Comparison of ENCODE assay signal across 14 cellular contexts in genomic region chr17:39604911-39605491, GRCh38. TPM values are rescaled to one million over a fixed set of nuclear protein-coding genes. Genes with fewer than 3 reads are reported as not detected.
A peak's percentile ranks its signal among the peaks of the same experiment; 100 is the strongest.
DNase-seq lines count a peak whose midpoint lies in the region; ATAC-seq and TF ChIP-seq lines count a peak whose summit lies in the region.
"Had no signal": no experiment of that assay in that cellular context is flagged by ENCODE, and none has a peak within 500 bp of the region (broad histone marks: within the 10 kb centered on the region; RNA-seq: fewer than 3 reads in every experiment).

No MANE protein-coding gene starts in this region.

- no peak overlapping the region for H3K27ac Mint-ChIP-seq in activated naive CD4-positive, alpha-beta T cell treated with anti-CD3 and anti-CD28 coated beads for 36 hours
- no peak overlapping the region for H3K27ac Mint-ChIP-seq in H9
- no peak overlapping the region for H3K27ac Mint-ChIP-seq in central memory CD8-positive, alpha-beta T cell (ENCODE audit: low read depth)

- H3K4me1 ChIP-seq in H9 (ENCODE audit: insufficient read depth, low read length) (no peaks in the 10 kb centered on the region; the same call in 1 of the 2 replicates), osteoblast (ENCODE audit: insufficient read depth, low read length) (no peaks in the 10 kb centered on the region)

- WGBS in H9 (ENCODE audit: extremely low coverage, insufficient read length, low lambda C conversion rate): no CpG with 5 or more reads among the region's 31 CpGs

- no peaks in the 10 kb centered on the region for H3K9me3 Mint-ChIP-seq in activated naive CD4-positive, alpha-beta T cell treated with anti-CD3 and anti-CD28 coated beads for 36 hours
- H3K9me3 Mint-ChIP-seq in H9: peaks cover 0 to 4% of the 10 kb centered on the region in 2 experiments; a peak in 1 of 5 replicates
- H3K9me3 Mint-ChIP-seq in central memory CD8-positive, alpha-beta T cell: no peaks in the 10 kb centered on the region

- intact Hi-C loops in activated naive CD4-positive, alpha-beta T cell treated with anti-CD3 and anti-CD28 coated beads for 36 hours (cut with micrococcal nuclease): loop anchor here (5.0 kb wide), 1 partner anchor 58 kb away; no protein-coding TSS in a partner anchor

- H3K4me1 Mint-ChIP-seq in activated naive CD4-positive, alpha-beta T cell treated with anti-CD3 and anti-CD28 coated beads for 36 hours (ENCODE audit: low read depth): peaks cover 20% of the 10 kb centered on the region
- peaks cover 31 to 62% of the 10 kb centered on the region in 2 experiments for H3K4me1 Mint-ChIP-seq in H9
- peaks cover 12% of the 10 kb centered on the region for H3K4me1 Mint-ChIP-seq in central memory CD8-positive, alpha-beta T cell

- H3K4me3 Mint-ChIP-seq in activated naive CD4-positive, alpha-beta T cell treated with anti-CD3 and anti-CD28 coated beads for 36 hours: peak overlapping the region; percentile 6
- H3K4me3 Mint-ChIP-seq in H9: peak overlapping the region; percentile 34 to 76; a peak in 4 of 5 replicates
- H3K4me3 Mint-ChIP-seq in central memory CD8-positive, alpha-beta T cell: peak overlapping the region; percentile 13

- no peaks in the 10 kb centered on the region for H3K36me3 ChIP-seq in osteoblast (ENCODE audit: insufficient read depth, low read length)
- H3K36me3 ChIP-seq: transverse colon had no signal

- H3K9me3 ChIP-seq in H9 (ENCODE audit: control insufficient read depth, low read depth, low read length) (no peaks in the 10 kb centered on the region), osteoblast (ENCODE audit: low read depth, low read length) (no peaks in the 10 kb centered on the region)
- H3K9me3 ChIP-seq: transverse colon had no signal

- H4K91ac ChIP-seq in H9 (ENCODE audit: insufficient read length, low read depth, low read length): no peak overlapping the region

- H2BK15ac ChIP-seq in H9 (ENCODE audit: low read depth, low read length): no peak overlapping the region

- no peak overlapping the region for H3K56ac ChIP-seq in H9 (ENCODE audit: insufficient read length, low read depth, low read length)

- no peak overlapping the region for H2BK12ac ChIP-seq in H9 (ENCODE audit: insufficient read length, low read depth, low read length)

- H3K27ac ChIP-seq in H9 (ENCODE audit: insufficient read length, low read depth, low read length) (no peak overlapping the region), osteoblast (ENCODE audit: low read depth, low read length) (no peak overlapping the region)
- H3K27ac ChIP-seq: HL-60, transverse colon had no signal

- no peaks in the 10 kb centered on the region for H3K79me1 ChIP-seq in H9 (ENCODE audit: insufficient read depth, low read depth, low read length, poor library complexity, severe bottlenecking)

- peaks cover 94% of the 10 kb centered on the region for H3K27me3 ChIP-seq in H9 (ENCODE audit: insufficient read depth, low read length)
- H3K27me3 ChIP-seq in osteoblast (ENCODE audit: insufficient read depth, low read length): peaks cover 95% of the 10 kb centered on the region

- no peak overlapping the region for H4K8ac ChIP-seq in H9 (replicated peaks; ENCODE audit: insufficient read length, low read depth, low read length)

- H3K79me2 ChIP-seq in H9 (ENCODE audit: insufficient read depth, low read length) (no peaks in the 10 kb centered on the region), osteoblast (ENCODE audit: insufficient read depth, low read length) (no peaks in the 10 kb centered on the region)

- no peaks in the 10 kb centered on the region for H3K36me3 Mint-ChIP-seq in activated naive CD4-positive, alpha-beta T cell treated with anti-CD3 and anti-CD28 coated beads for 36 hours (ENCODE audit: low read depth)
- no peaks in the 10 kb centered on the region; a peak in 1 of 7 replicates for H3K36me3 Mint-ChIP-seq in H9 (ENCODE audit: insufficient read depth in 1 of 3, low read depth in 3 of 3)
- H3K36me3 Mint-ChIP-seq in central memory CD8-positive, alpha-beta T cell (ENCODE audit: insufficient read depth): peaks cover 5% of the 10 kb centered on the region

- no peak overlapping the region for H3K4me3 ChIP-seq in osteoblast (ENCODE audit: insufficient read depth, low read length)

- H3K4me2 ChIP-seq in H9 (ENCODE audit: insufficient read depth, insufficient read length, low read length) (peak overlapping the region; percentile 38), osteoblast (ENCODE audit: insufficient read depth, low read length) (no peak overlapping the region)

- H3K23me2 ChIP-seq in H9 (ENCODE audit: insufficient read length, low read depth, low read length, poor library complexity, severe bottlenecking): peaks cover 20% of the 10 kb centered on the region

- no peak overlapping the region for H3K23ac ChIP-seq in H9 (ENCODE audit: insufficient read length, low read depth, low read length)

- H2AFZ ChIP-seq in H9 (ENCODE audit: low read length) (no peak overlapping the region), osteoblast (ENCODE audit: low read length) (no peak overlapping the region)

- no peak overlapping the region for H3K4ac ChIP-seq in H9 (ENCODE audit: low read depth, low read length)

- DNase-seq in activated naive CD4-positive, alpha-beta T cell treated with anti-CD3 and anti-CD28 coated beads for 36 hours: no peak
- DNase-seq in activated naive CD4-positive, alpha-beta T cell (lab: John Stamatoyannopoulos, UW): no peak
- DNase-seq in H9 (peak; percentile 71), osteoblast (ENCODE audit: insufficient read length, low spot score, missing footprints) (peak; percentile 62), amygdala (lab: John Stamatoyannopoulos, UW) (no peak), NCI-H187 treated with DMSO at 0.1 percent for 48 hours (lab: John Stamatoyannopoulos, UW) (no peak), NCI-H748 treated with DMSO at 0.1 percent for 48 hours (lab: John Stamatoyannopoulos, UW) (no peak)
- no peak for DNase-seq in central memory CD8-positive, alpha-beta T cell (ENCODE audit: low spot score in 2 of 2)
- DNase-seq: DMS79, foreskin melanocyte, kidney glomerular epithelial cell, transverse colon had no signal

- ATAC-seq in central memory CD8-positive, alpha-beta T cell (replicated peaks; ENCODE audit: extremely low read depth, poor library complexity, severe bottlenecking): no peak

- CTCF ChIA-PET in activated naive CD4-positive, alpha-beta T cell treated with anti-CD3 and anti-CD28 coated beads for 36 hours (lab: Charles Lee): no interaction called here

- no peak overlapping the region for H3K14ac ChIP-seq in H9 (ENCODE audit: insufficient read depth, low read length)

- no peak for TF ChIP-seq CTCF in H9 (conservative IDR thresholded peaks at IDR 0.05)
- TF ChIP-seq CTCF in osteoblast (IDR thresholded peaks at IDR 0.05; ENCODE audit: extremely low read depth, low read depth, low read length): no peak

- H2AK5ac ChIP-seq in H9 (ENCODE audit: insufficient read length, low read length): no peak overlapping the region

- H3K18ac ChIP-seq in H9 (ENCODE audit: insufficient read length, low read depth, low read length): no peak overlapping the region

- H2BK5ac ChIP-seq in H9 (ENCODE audit: insufficient read length, low read length): no peak overlapping the region

- no peak overlapping the region for H2BK20ac ChIP-seq in H9 (ENCODE audit: low read depth, low read length, poor library complexity, severe bottlenecking)

- H3K27me3 Mint-ChIP-seq in activated naive CD4-positive, alpha-beta T cell treated with anti-CD3 and anti-CD28 coated beads for 36 hours (ENCODE audit: low read depth): peaks cover 73% of the 10 kb centered on the region
- peaks cover 98% of the 10 kb centered on the region for H3K27me3 Mint-ChIP-seq in H9 (ENCODE audit: low read depth)
- peaks cover 78% of the 10 kb centered on the region for H3K27me3 Mint-ChIP-seq in central memory CD8-positive, alpha-beta T cell

- no peak overlapping the region for H3K9ac ChIP-seq in H9 (ENCODE audit: extremely low read depth, insufficient read length, low read length)

- H4K20me1 ChIP-seq in H9 (ENCODE audit: control insufficient read depth, insufficient read depth, insufficient read length): no peaks in the 10 kb centered on the region
- no peaks in the 10 kb centered on the region for H4K20me1 ChIP-seq in osteoblast (ENCODE audit: insufficient read depth, low read length)

- H3T11ph ChIP-seq in H9 (ENCODE audit: low read length): no peak overlapping the region

- H4K5ac ChIP-seq in H9 (ENCODE audit: insufficient read length, low read depth, low read length): no peak overlapping the region

- H2BK120ac ChIP-seq in H9 (ENCODE audit: low read depth, low read length, poor library complexity, severe bottlenecking): no peak overlapping the region

RNA-seq across cellular contexts. Expression of gene NEUROD2, which starts 2.7 kb away (rescaled TPM):
- total RNA-seq in activated naive CD4-positive, alpha-beta T cell treated with anti-CD3 and anti-CD28 coated beads for 36 hours: not detected
- total RNA-seq in H9 (2021): not detected in 2 replicates
- not detected in 2 replicates for total RNA-seq in osteoblast
- total RNA-seq: pulmonary artery endothelial cell, transverse colon had no signal

RNA-seq across cellular contexts. Expression of gene PPP1R1B, which starts 21.8 kb away (rescaled TPM):
- under 1 TPM in 1 of 2 experiments, not detected in 1; 0.14 TPM for total RNA-seq in activated naive CD4-positive, alpha-beta T cell treated with anti-CD3 and anti-CD28 coated beads for 36 hours
- total RNA-seq in H9 (2021) (14.7 and 15.5 TPM in 2 replicates), osteoblast (not detected in 2 replicates)
- total RNA-seq: pulmonary artery endothelial cell had no signal

RNA-seq across cellular contexts. Expression of gene STARD3, which starts 31.9 kb away (rescaled TPM):
- total RNA-seq in activated naive CD4-positive, alpha-beta T cell treated with anti-CD3 and anti-CD28 coated beads for 36 hours: 10 to 100 TPM; 56.1 to 56.8 TPM
- total RNA-seq in H9 (2021): 48.2 and 51.3 TPM in 2 replicates
- 31.5 and 35.8 TPM in 2 replicates for total RNA-seq in osteoblast

Comparison
In these comparisons a context has a peak if more than half of its experiments do, and no peak if none do; other contexts are left out.
1. DNase-seq: peak in H9 (single experiment) and osteoblast (single experiment); none in activated naive CD4-positive, alpha-beta T cell treated with anti-CD3 and anti-CD28 coated beads for 36 hours (single experiment), activated naive CD4-positive, alpha-beta T cell (0 of 4), central memory CD8-positive, alpha-beta T cell (0 of 2), amygdala (0 of 56), NCI-H187 treated with DMSO at 0.1 percent for 48 hours (single experiment) and NCI-H748 treated with DMSO at 0.1 percent for 48 hours (single experiment).
2. RNA of gene PPP1R1B, which starts 21.8 kb away (total RNA-seq): 14.7 to 15.5 TPM in H9; 0.14 TPM in activated naive CD4-positive, alpha-beta T cell treated with anti-CD3 and anti-CD28 coated beads for 36 hours and not detected in osteoblast; every median in the first group is over 10 times any median in the second.
3. Peak in every context shown above with its lines, with median percentiles within 50 percentile points of each other: H3K4me3 Mint-ChIP-seq.